In genomic region chr4:133149364-133149695, GRCh38 we compare ENCODE assay signal across 8 cellular contexts. TPM values are rescaled to one million over a fixed set of nuclear protein-coding genes. Genes with fewer than 3 reads are reported as not detected.
DNase-seq lines count a peak whose midpoint lies in the region; ATAC-seq and TF ChIP-seq lines count a peak whose summit lies in the region.

No MANE protein-coding gene starts in this region.

- no peaks in the 10 kb centered on the region for H3K9me3 ChIP-seq in hepatocyte (ENCODE audit: low read depth)
- no peaks in the 10 kb centered on the region for H3K9me3 ChIP-seq in smooth muscle cell (replicated peaks; ENCODE audit: low read depth)

- POLR2A ChIA-PET in activated CD8-positive, alpha-beta T cell treated with anti-CD3 and anti-CD28 coated beads, Interleukin-2, amount 10 ng/mL, durations not matched to agents 7 days and 5 days (lab: Charles Lee): no interaction called here

- H3K27ac ChIP-seq in hepatocyte (peak overlapping the region; percentile 1), smooth muscle cell (ENCODE audit: low read depth) (peak overlapping the region; percentile 44)

- peaks cover 13% of the 10 kb centered on the region for H3K36me3 Mint-ChIP-seq in activated CD8-positive, alpha-beta T cell treated with anti-CD3 and anti-CD28 coated beads, Interleukin-2, amount 10 ng/mL, durations not matched to agents 7 days and 5 days (ENCODE audit: low read depth)

- H3K4me3 Mint-ChIP-seq in activated CD8-positive, alpha-beta T cell treated with anti-CD3 and anti-CD28 coated beads, Interleukin-2, amount 10 ng/mL, durations not matched to agents 7 days and 5 days: peak overlapping the region; percentile 47

- no peaks in the 10 kb centered on the region for H3F3A ChIP-seq in smooth muscle cell (ENCODE audit: low read depth)

- no peaks in the 10 kb centered on the region for H3K9me2 ChIP-seq in hepatocyte (replicated peaks; ENCODE audit: insufficient read depth)

- peaks cover 21% of the 10 kb centered on the region for H3K4me1 Mint-ChIP-seq in activated CD8-positive, alpha-beta T cell treated with anti-CD3 and anti-CD28 coated beads, Interleukin-2, amount 10 ng/mL, durations not matched to agents 7 days and 5 days (ENCODE audit: low read depth)

- ATAC-seq in activated CD8-positive, alpha-beta T cell treated with anti-CD3 and anti-CD28 coated beads, Interleukin-2, amount 10 ng/mL, durations not matched to agents 7 days and 5 days: no peak
- no peak for ATAC-seq in GM21529 (IDR thresholded peaks at IDR 0.05; ENCODE audit: unreplicated experiment)

- peak overlapping the region; percentile 73 for H3K9ac ChIP-seq in smooth muscle cell (ENCODE audit: low read depth)

- peak overlapping the region; percentile 87 for H3K4me2 ChIP-seq in hepatocyte
- H3K4me2 ChIP-seq in smooth muscle cell: peak overlapping the region; percentile 98

- H3K27me3 Mint-ChIP-seq in activated CD8-positive, alpha-beta T cell treated with anti-CD3 and anti-CD28 coated beads, Interleukin-2, amount 10 ng/mL, durations not matched to agents 7 days and 5 days (ENCODE audit: low read depth): peaks cover 74% of the 10 kb centered on the region

- H3K9me3 Mint-ChIP-seq in activated CD8-positive, alpha-beta T cell treated with anti-CD3 and anti-CD28 coated beads, Interleukin-2, amount 10 ng/mL, durations not matched to agents 7 days and 5 days (ENCODE audit: insufficient read depth): no peaks in the 10 kb centered on the region

- H3K36me3 ChIP-seq in hepatocyte (replicated peaks; ENCODE audit: insufficient read depth, low read depth) (no peaks in the 10 kb centered on the region), smooth muscle cell (ENCODE audit: low read depth) (no peaks in the 10 kb centered on the region)

- CTCF ChIA-PET in activated CD8-positive, alpha-beta T cell treated with anti-CD3 and anti-CD28 coated beads, Interleukin-2, amount 10 ng/mL, durations not matched to agents 7 days and 5 days (lab: Charles Lee): no interaction called here

- H3K27ac Mint-ChIP-seq in activated CD8-positive, alpha-beta T cell treated with anti-CD3 and anti-CD28 coated beads, Interleukin-2, amount 10 ng/mL, durations not matched to agents 7 days and 5 days: peak overlapping the region; percentile 60

- DNase-seq in HFF-Myc (ENCODE audit: extremely low read depth, low read depth) (no peak), hepatocyte (ENCODE audit: low spot score) (no peak), smooth muscle cell (lab: John Stamatoyannopoulos, UW; ENCODE audit: unreplicated experiment) (no peak), NCI-H748 (lab: John Stamatoyannopoulos, UW; ENCODE audit: unreplicated experiment) (no peak), GDM1 (lab: John Stamatoyannopoulos, UW) (no peak)
- DNase-seq in activated CD8-positive, alpha-beta T cell treated with anti-CD3 and anti-CD28 coated beads, Interleukin-2, amount 10 ng/mL, durations not matched to agents 7 days and 5 days: no peak
- no peak for DNase-seq in activated CD4-positive, CD25-positive, alpha-beta regulatory T cell treated with anti-CD3 and anti-CD28 coated beads, Interleukin-2, amount 50 U/mL, for 72 hours

- H3K27me3 ChIP-seq in hepatocyte (peaks cover 74% of the 10 kb centered on the region), smooth muscle cell (ENCODE audit: low read depth) (no peaks in the 10 kb centered on the region)

- H4K20me1 ChIP-seq in hepatocyte (ENCODE audit: insufficient read depth, poor library complexity, severe bottlenecking) (no peaks in the 10 kb centered on the region), smooth muscle cell (ENCODE audit: low read depth) (peaks cover 42% of the 10 kb centered on the region)

- 2% methylated on average over 8 of the region's 8 CpGs for WGBS in hepatocyte (ENCODE audit: low lambda C conversion rate, missing lambda C conversion rate)
- WGBS in smooth muscle cell (ENCODE audit: low lambda C conversion rate): 6% methylated on average over 8 of the region's 8 CpGs

- H3K79me2 ChIP-seq in hepatocyte: peaks cover 27% of the 10 kb centered on the region
- H3K79me2 ChIP-seq in smooth muscle cell (ENCODE audit: low read depth): peaks cover 52% of the 10 kb centered on the region

- H2AFZ ChIP-seq in hepatocyte (peak overlapping the region; percentile 24), smooth muscle cell (ENCODE audit: low read depth) (peak overlapping the region; percentile 36)

- H3K4me3 ChIP-seq in HFF-Myc (replicated peaks; ENCODE audit: low read depth, low read length) (peak overlapping the region; percentile 30), hepatocyte (peak overlapping the region; percentile 48), smooth muscle cell (peak overlapping the region; percentile 86)

- H3K4me1 ChIP-seq in hepatocyte (ENCODE audit: insufficient read depth) (no peaks in the 10 kb centered on the region), smooth muscle cell (ENCODE audit: low read depth) (peaks cover 4% of the 10 kb centered on the region)

- TF ChIP-seq CTCF in HFF-Myc (IDR thresholded peaks at IDR 0.05; ENCODE audit: low read depth, low read length, missing control alignments): no peak
- TF ChIP-seq CTCF in hepatocyte (IDR thresholded peaks at IDR 0.05; ENCODE audit: poor library complexity): no peak
- TF ChIP-seq CTCF in smooth muscle cell (IDR thresholded peaks at IDR 0.05; ENCODE audit: borderline replicate concordance, insufficient read depth, poor library complexity, severe bottlenecking): no peak

RNA-seq across cellular contexts. Expression of gene PCDH10, which starts 0.2 kb away (rescaled TPM):
- not detected for total RNA-seq in activated CD8-positive, alpha-beta T cell treated with anti-CD3 and anti-CD28 coated beads, Interleukin-2, amount 10 ng/mL, durations not matched to agents 7 days and 5 days
- total RNA-seq in hepatocyte: 22.7 and 24.1 TPM in 2 replicates
- polyA plus RNA-seq in hepatocyte: 13.0 and 16.7 TPM in 2 replicates
- 103 and 126 TPM in 2 replicates for total RNA-seq in smooth muscle cell
- 63.1 and 129 TPM in 2 replicates for polyA plus RNA-seq in smooth muscle cell

Comparison
In these comparisons a context has a peak if more than half of its experiments do, and no peak if none do; other contexts are left out.
1. H3K4me3 ChIP-seq: peak in every context shown above with its lines; median percentile 86 in smooth muscle cell; 48 in hepatocyte; 30 in HFF-Myc.
2. RNA of gene PCDH10, which starts 0.2 kb away (total RNA-seq): 103 to 126 TPM in smooth muscle cell and 22.7 to 24.1 TPM in hepatocyte; not detected in activated CD8-positive, alpha-beta T cell treated with anti-CD3 and anti-CD28 coated beads, Interleukin-2, amount 10 ng/mL, durations not matched to agents 7 days and 5 days; every median in the first group is over 10 times any median in the second.